Comparison of ENCODE assay signal across 7 cellular contexts in genomic region chr22:22369219-22369961, GRCh38.
DNase-seq lines count a peak whose midpoint lies in the region; TF ChIP-seq lines count a peak whose summit lies in the region.
"Not testable (repeated sequence)": the region's sequence is repeated elsewhere in the genome, so short reads cannot be mapped to it uniquely, and the experiment has no call there.

No MANE protein-coding gene starts in this region.

- H3K9ac ChIP-seq in SU-DHL-6 (ENCODE audit: low read length), result peak overlapping the region; percentile 46

- not testable (repeated sequence) for H3K36me3 ChIP-seq in DOHH2 (ENCODE audit: control insufficient read depth, low read length); SU-DHL-6 (ENCODE audit: low read length); esophagus muscularis mucosa

- peak; percentile 76 for TF ChIP-seq CTCF in DOHH2 (IDR thresholded peaks at IDR 0.05; ENCODE audit: low read depth, low read length, poor library complexity, severe bottlenecking)
- TF ChIP-seq CTCF in SU-DHL-6 (IDR thresholded peaks at IDR 0.05; ENCODE audit: insufficient read depth, low read length, poor library complexity, severe bottlenecking), result peak; percentile 9
- TF ChIP-seq CTCF in esophagus muscularis mucosa (IDR thresholded peaks at IDR 0.05), result not testable (repeated sequence)

- peak overlapping the region; percentile 77 for H3K4me3 ChIP-seq in DOHH2 (ENCODE audit: low read length)
- not testable (repeated sequence) for H3K4me3 ChIP-seq in SU-DHL-6 (ENCODE audit: insufficient read depth, low read length, poor library complexity, severe bottlenecking); esophagus muscularis mucosa

- DNase-seq in LHCN-M2 (ENCODE audit: low read depth), result peak; percentile 89
- peak; percentile 44 for DNase-seq in NCI-H510A treated with DMSO at 0.1 percent for 48 hours (lab: John Stamatoyannopoulos, UW)
- peak; percentile 80 for DNase-seq in esophagus muscularis mucosa (ENCODE audit: extremely low spot score)
- DNase-seq in kidney tubule cell (ENCODE audit: low spot score), result peak; percentile 45
- peak; percentile 66 for DNase-seq in renal cortical epithelial cell (ENCODE audit: low read depth)

- WGBS in esophagus muscularis mucosa, result 31% methylated on average over 2 of the region's 2 CpGs

- peak overlapping the region; percentile 97 for H3K4me2 ChIP-seq in DOHH2 (ENCODE audit: low read length)
- H3K4me2 ChIP-seq in SU-DHL-6 (ENCODE audit: low read depth, low read length, poor library complexity, severe bottlenecking), result peak overlapping the region; percentile 52

- not testable (repeated sequence) for H3K27me3 ChIP-seq in DOHH2 (ENCODE audit: control insufficient read depth, low read length); SU-DHL-6 (ENCODE audit: low read length)
- peaks cover 0 to 31% (median 0%) of the 10 kb centered on the region in 4 donors for H3K27me3 ChIP-seq in esophagus muscularis mucosa

- not testable (repeated sequence) for H3K9me2 ChIP-seq in DOHH2 (replicated peaks; ENCODE audit: control insufficient read depth, low read length); SU-DHL-6 (replicated peaks; ENCODE audit: insufficient read depth, low read length)

- peaks cover 33% of the 10 kb centered on the region for H3F3A ChIP-seq in DOHH2 (ENCODE audit: control insufficient read depth, insufficient read depth)
- H3F3A ChIP-seq in SU-DHL-6 (ENCODE audit: insufficient read depth), result not testable (repeated sequence)

- H4K20me1 ChIP-seq in DOHH2 (ENCODE audit: control insufficient read depth, insufficient read depth, low read depth, low read length); SU-DHL-6 (ENCODE audit: low read depth, low read length): not testable (repeated sequence)

- H3K27ac ChIP-seq in DOHH2 (ENCODE audit: low read depth, low read length) (peak overlapping the region; percentile 93), SU-DHL-6 (ENCODE audit: low read depth, low read length) (peak overlapping the region; percentile 60)
- not testable (repeated sequence) for H3K27ac ChIP-seq in esophagus muscularis mucosa (replicated peaks in 1 of 4)

- not testable (repeated sequence) for H3K79me2 ChIP-seq in DOHH2 (ENCODE audit: control insufficient read depth, low read length); SU-DHL-6 (ENCODE audit: insufficient read depth, low read length)

- intact Hi-C loops in esophagus muscularis mucosa (cut with DNase I), result not testable (repeated sequence)

- H3K4me1 ChIP-seq in DOHH2 (ENCODE audit: control insufficient read depth, low read length), result peaks cover 98% of the 10 kb centered on the region
- not testable (repeated sequence) for H3K4me1 ChIP-seq in esophagus muscularis mucosa

- H3K9me3 ChIP-seq in DOHH2 (ENCODE audit: control insufficient read depth, insufficient read depth, low read length); SU-DHL-6 (ENCODE audit: insufficient read depth, low read length); esophagus muscularis mucosa: not testable (repeated sequence)

- H2AFZ ChIP-seq in SU-DHL-6 (ENCODE audit: low read depth, low read length, severe bottlenecking), result not testable (repeated sequence)

- TF ChIP-seq POLR2A in esophagus muscularis mucosa (IDR thresholded peaks at IDR 0.05; ENCODE audit: low read depth), result not testable (repeated sequence)

- TF ChIP-seq EP300 in esophagus muscularis mucosa (IDR thresholded peaks at IDR 0.05), result not testable (repeated sequence)
